ENCODE assay signal across 20 cellular contexts in genomic region chr13:60009300-60010248, GRCh38.
DNase-seq lines count a peak whose midpoint lies in the region; ATAC-seq, FAIRE-seq and TF ChIP-seq lines count a peak whose summit lies in the region.
"Had no signal": no experiment of that assay in that cellular context is flagged by ENCODE, and none has a peak within 500 bp of the region (broad histone marks: within the 10 kb centered on the region; RNA-seq: fewer than 3 reads in every experiment).

No MANE protein-coding gene starts in this region.

- DNase-seq in COR-L47 (lab: John Stamatoyannopoulos, UW), result peak; percentile 83
- peak in 75 of 76 experiments; percentile 21 to 92 (median 82) for DNase-seq in HUDEP-2 (lab: John Stamatoyannopoulos, UW; ENCODE audit: unreplicated experiment in 76 of 76)
- DNase-seq in SHP77 treated with DMSO at 0.1 percent for 48 hours (lab: John Stamatoyannopoulos, UW), result peak; percentile 20
- DNase-seq in left lung, result peak in 1 of 2 donors; percentile 48
- DNase-seq in HTR-8/SVneo (ENCODE audit: insufficient read length, low spot score), result no peak
- no peak for DNase-seq in T-helper 2 cell
- DNase-seq in NCI-H446 (lab: John Stamatoyannopoulos, UW), result no peak
- DNase-seq in activated T-helper 1 cell treated with anti-CD3 and anti-CD28 coated beads, Interleukin-12 subunit alpha, Interleukin-12 subunit beta, Interleukin-2, Interleukin-4 antibody, amounts not matched to agents 30 ng/mL and 10 ng/mL and 1 ng/mL, durations not matched to agents 14 hours and 24 hours and 36 hours (ENCODE audit: low spot score), result no peak
- DNase-seq: activated naive CD8-positive, alpha-beta T cell treated with anti-CD3 and anti-CD28 coated beads, Interleukin-2, amount 10 ng/mL, durations not matched to agents 7 days and 5 days; activated T-cell treated with anti-CD3 and anti-CD28 coated beads, Interleukin-2, amount 50 U/mL, for 1 hour; GDM1; left ventricle myocardium superior; NCI-H1930; stimulated activated CD4-positive, alpha-beta T cell treated with anti-CD3 and anti-CD28 coated beads, Interleukin-2, amount 100 ng/mL, for 24 hours; stimulated activated CD8-positive, alpha-beta memory T cell treated with anti-CD3 and anti-CD28 coated beads, Interleukin-4, amount 100 ng/mL, for 48 hours; upper lobe of right lung had no signal

- no peaks in the 10 kb centered on the region for H3K9me3 ChIP-seq in left lung
- H3K9me3 ChIP-seq: upper lobe of right lung had no signal

- H3K4me3 Mint-ChIP-seq in activated T-helper 1 cell treated with anti-CD3 and anti-CD28 coated beads, Interleukin-12 subunit alpha, Interleukin-12 subunit beta, Interleukin-2, Interleukin-4 antibody, amounts not matched to agents 30 ng/mL and 10 ng/mL and 1 ng/mL, durations not matched to agents 14 hours and 24 hours and 36 hours, result no peak overlapping the region
- H3K4me3 Mint-ChIP-seq: activated naive CD8-positive, alpha-beta T cell treated with anti-CD3 and anti-CD28 coated beads, Interleukin-2, amount 10 ng/mL, durations not matched to agents 7 days and 5 days; nephron had no signal

- H3K27ac Mint-ChIP-seq in activated T-helper 1 cell treated with anti-CD3 and anti-CD28 coated beads, Interleukin-12 subunit alpha, Interleukin-12 subunit beta, Interleukin-2, Interleukin-4 antibody, amounts not matched to agents 30 ng/mL and 10 ng/mL and 1 ng/mL, durations not matched to agents 14 hours and 24 hours and 36 hours, result no peak overlapping the region
- H3K27ac Mint-ChIP-seq: activated naive CD8-positive, alpha-beta T cell treated with anti-CD3 and anti-CD28 coated beads, Interleukin-2, amount 10 ng/mL, durations not matched to agents 7 days and 5 days; nephron had no signal

- no peak for FAIRE-seq in HTR-8/SVneo (lab: Jason Lieb, UNC)
- FAIRE-seq: endothelial cell of umbilical vein had no signal

- no peaks in the 10 kb centered on the region for H3K36me3 ChIP-seq in left lung
- H3K36me3 ChIP-seq: upper lobe of right lung had no signal

- no peak for TF ChIP-seq CTCF in left lung (IDR thresholded peaks at IDR 0.05)

- peak; percentile 26 for ATAC-seq in left lung
- ATAC-seq: left ventricle myocardium superior, right cardiac atrium, upper lobe of right lung had no signal

- no peaks in the 10 kb centered on the region for H3K4me1 ChIP-seq in left lung
- H3K4me1 ChIP-seq: upper lobe of right lung had no signal

- no peaks in the 10 kb centered on the region for H3K4me1 Mint-ChIP-seq in activated T-helper 1 cell treated with anti-CD3 and anti-CD28 coated beads, Interleukin-12 subunit alpha, Interleukin-12 subunit beta, Interleukin-2, Interleukin-4 antibody, amounts not matched to agents 30 ng/mL and 10 ng/mL and 1 ng/mL, durations not matched to agents 14 hours and 24 hours and 36 hours (ENCODE audit: low read depth)
- H3K4me1 Mint-ChIP-seq: nephron had no signal

- no peaks in the 10 kb centered on the region for H3K36me3 Mint-ChIP-seq in activated T-helper 1 cell treated with anti-CD3 and anti-CD28 coated beads, Interleukin-12 subunit alpha, Interleukin-12 subunit beta, Interleukin-2, Interleukin-4 antibody, amounts not matched to agents 30 ng/mL and 10 ng/mL and 1 ng/mL, durations not matched to agents 14 hours and 24 hours and 36 hours (ENCODE audit: low read depth)

- H3K9me3 Mint-ChIP-seq in activated T-helper 1 cell treated with anti-CD3 and anti-CD28 coated beads, Interleukin-12 subunit alpha, Interleukin-12 subunit beta, Interleukin-2, Interleukin-4 antibody, amounts not matched to agents 30 ng/mL and 10 ng/mL and 1 ng/mL, durations not matched to agents 14 hours and 24 hours and 36 hours, result no peaks in the 10 kb centered on the region
- H3K9me3 Mint-ChIP-seq: activated naive CD8-positive, alpha-beta T cell treated with anti-CD3 and anti-CD28 coated beads, Interleukin-2, amount 10 ng/mL, durations not matched to agents 7 days and 5 days; nephron had no signal

- H3K27me3 Mint-ChIP-seq in activated T-helper 1 cell treated with anti-CD3 and anti-CD28 coated beads, Interleukin-12 subunit alpha, Interleukin-12 subunit beta, Interleukin-2, Interleukin-4 antibody, amounts not matched to agents 30 ng/mL and 10 ng/mL and 1 ng/mL, durations not matched to agents 14 hours and 24 hours and 36 hours (ENCODE audit: insufficient read depth), result no peaks in the 10 kb centered on the region
- H3K27me3 Mint-ChIP-seq: activated naive CD8-positive, alpha-beta T cell treated with anti-CD3 and anti-CD28 coated beads, Interleukin-2, amount 10 ng/mL, durations not matched to agents 7 days and 5 days had no signal

- intact Hi-C loops in left lung (cut with DNase I), result no loop called here
- intact Hi-C loops in activated T-helper 1 cell treated with anti-CD3 and anti-CD28 coated beads, Interleukin-12 subunit alpha, Interleukin-12 subunit beta, Interleukin-2, Interleukin-4 antibody, amounts not matched to agents 30 ng/mL and 10 ng/mL and 1 ng/mL, durations not matched to agents 14 hours and 24 hours and 36 hours (cut with micrococcal nuclease), result no loop called here

- no peaks in the 10 kb centered on the region for H3K27me3 ChIP-seq in left lung
- H3K27me3 ChIP-seq: upper lobe of right lung had no signal

- H3K4me3 ChIP-seq in left lung, result no peak overlapping the region
- H3K4me3 ChIP-seq: upper lobe of right lung had no signal

- H3K27ac ChIP-seq in left lung, result no peak overlapping the region
- H3K27ac ChIP-seq: C4-2B, upper lobe of right lung had no signal

Comparison
In these comparisons a context has a peak if more than half of its experiments do, and no peak if none do; other contexts are left out.
1. DNase-seq: peak in COR-L47 (single experiment), HUDEP-2 (75 of 76) and SHP77 treated with DMSO at 0.1 percent for 48 hours (single experiment); none in HTR-8/SVneo (single experiment), T-helper 2 cell (0 of 5), NCI-H446 (0 of 2) and activated T-helper 1 cell treated with anti-CD3 and anti-CD28 coated beads, Interleukin-12 subunit alpha, Interleukin-12 subunit beta, Interleukin-2, Interleukin-4 antibody, amounts not matched to agents 30 ng/mL and 10 ng/mL and 1 ng/mL, durations not matched to agents 14 hours and 24 hours and 36 hours (single experiment).